27 cellular contexts compared by ENCODE assay signal in the genomic region with DNA sequence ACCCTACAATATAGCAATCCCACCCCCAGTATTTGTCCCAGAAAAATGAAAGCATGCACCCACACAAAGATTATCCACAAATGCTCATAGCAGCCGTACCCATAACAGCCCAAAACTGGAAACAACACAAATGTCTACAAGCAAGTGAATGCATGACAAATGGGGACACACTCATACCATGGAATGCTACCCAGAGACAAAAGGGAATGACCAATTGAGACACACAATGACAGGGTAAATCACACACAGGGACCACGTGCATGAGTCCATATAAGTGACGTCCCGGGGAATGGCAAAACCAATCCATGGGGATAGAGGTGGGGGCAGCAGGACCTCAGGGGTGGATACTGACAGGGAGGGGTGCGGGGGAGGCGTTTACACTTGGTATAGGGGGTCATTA. TPM values are rescaled to one million over a fixed set of nuclear protein-coding genes. Genes with fewer than 3 reads are reported as not detected.
DNase-seq lines count a peak whose midpoint lies in the region; ATAC-seq, FAIRE-seq and TF ChIP-seq lines count a peak whose summit lies in the region.
"Had no signal": no experiment of that assay in that cellular context is flagged by ENCODE, and none has a peak within 500 bp of the region (broad histone marks: within the 10 kb centered on the region; RNA-seq: fewer than 3 reads in every experiment).

No MANE protein-coding gene starts in this region.

- TF ChIP-seq CTCF in A549 (IDR thresholded peaks at IDR 0.05) (no peak), RWPE1 (conservative IDR thresholded peaks at IDR 0.05; ENCODE audit: low read depth) (no peak), HepG2 (CRISPR knock-in tag; IDR thresholded peaks at IDR 0.05) (no peak)

- H3K79me2 ChIP-seq in HepG2 (ENCODE audit: insufficient read depth, low read length) = peaks cover 81% of the 10 kb centered on the region
- no peaks in the 10 kb centered on the region for H3K79me2 ChIP-seq in trophoblast cell (ENCODE audit: control insufficient read depth, insufficient read depth, low read length, poor library complexity)

- H3K4me2 ChIP-seq in A549 = no peak overlapping the region
- H3K4me2 ChIP-seq in HepG2 (ENCODE audit: low read depth, low read length) = no peak overlapping the region
- H3K4me2 ChIP-seq in trophoblast cell (ENCODE audit: low read length) = no peak overlapping the region

- TF ChIP-seq EP300 in A549 (IDR thresholded peaks at IDR 0.05) (no peak), HepG2 (IDR thresholded peaks at IDR 0.05; ENCODE audit: low read depth in 2 of 2, low read length in 2 of 2) (no peak), HepG2 (CRISPR knock-in tag; IDR thresholded peaks at IDR 0.05; ENCODE audit: borderline replicate concordance) (no peak)

- POLR2A ChIA-PET in A549 (lab: Yijun Ruan, JAX) (no interaction called here), RWPE1 (lab: Yijun Ruan, JAX; ENCODE audit: low non-redundant PET) (no interaction called here), HepG2 (lab: Yijun Ruan, JAX) (interaction anchor here (3.4 to 3.6 kb wide), 2 partner anchors 8 to 85 kb away, joined by 16 to 49 read pairs; a partner anchor contains a TSS)

- H3K27ac ChIP-seq in A549 = peak overlapping the region; percentile 96
- peak overlapping the region; percentile 98 for H3K27ac ChIP-seq in RWPE1
- peak overlapping the region; percentile 95 for H3K27ac ChIP-seq in HepG2 (ENCODE audit: extremely low read length, insufficient read depth, low read length)
- no peak overlapping the region for H3K27ac ChIP-seq in trophoblast cell (ENCODE audit: low read depth, low read length)
- H3K27ac ChIP-seq: BLaER1 treated with 17β-estradiol and CSF1 and Interleukin-3, amounts not matched to agents 10 nM and 100 nM had no signal

- H2BK12ac ChIP-seq in trophoblast cell (ENCODE audit: low read length) = no peak overlapping the region

- intact Hi-C loops in HepG2 (cut with micrococcal nuclease; ENCODE audit: unreplicated experiment) (no loop called here), sciatic nerve (cut with DNase I) (no loop called here)

- H3K14ac ChIP-seq in trophoblast cell (ENCODE audit: low read length) = no peak overlapping the region

- no peak for DNase-seq in A549 (ENCODE audit: low read depth in 1 of 2, low spot score in 1 of 2)
- DNase-seq in RWPE1 (ENCODE audit: low spot score) = no peak
- no peak for DNase-seq in HepG2 (ENCODE audit: low spot score)
- DNase-seq in trophoblast cell = peak; percentile 79 to 90
- DNase-seq in sciatic nerve (ENCODE audit: low spot score) = no peak
- DNase-seq in COLO829 (ENCODE audit: low spot score) = no peak
- no peak for DNase-seq in activated CD4-positive, CD25-positive, alpha-beta regulatory T cell treated with anti-CD3 and anti-CD28 coated beads, Interleukin-2, amount 50 U/mL, for 72 hours
- DNase-seq: CD4-positive, alpha-beta T cell; COR-L47; DMS 273 treated with DMSO at 0.1 percent for 48 hours; DMS79; GDM1; H9; KG1; MG63; NCI-H1105 treated with DMSO at 0.1 percent for 48 hours; NCI-H146; NCI-H1930; NCI-H446; NCI-H524 treated with DMSO at 0.1 percent for 48 hours; NCI-H774; NK-92 treated with Interleukin-12 subunit alpha and Interleukin-12 subunit beta, amount 100 ng/mL, for 24 hours; SHP77 had no signal

- H3K36me3 ChIP-seq in HepG2 (replicated peaks in 1 of 2; ENCODE audit: control insufficient read depth in 1 of 2, insufficient read depth in 2 of 2, low read length in 2 of 2) (peaks cover 10 to 18% of the 10 kb centered on the region in 2 experiments; a peak in 4 of 5 replicates), trophoblast cell (ENCODE audit: control insufficient read depth in 1 of 2, insufficient read depth in 2 of 2, low read length in 2 of 2) (no peaks in the 10 kb centered on the region)
- H3K36me3 ChIP-seq: MG63 had no signal

- no peak for TF ChIP-seq POLR2A in A549 (IDR thresholded peaks at IDR 0.05; ENCODE audit: low read length)
- TF ChIP-seq POLR2A in HepG2 (IDR thresholded peaks at IDR 0.05; ENCODE audit: insufficient read depth in 1 of 2, low read depth in 2 of 2, low read length in 2 of 2) = no peak

- TF ChIP-seq RAD21 in A549 (conservative IDR thresholded peaks at IDR 0.05 in 1 of 2, IDR thresholded peaks at IDR 0.05 in 1 of 2) (no peak), HepG2 (CRISPR knock-in tag; IDR thresholded peaks at IDR 0.05) (no peak)

- no TSS peak for BruUV-seq in HepG2 (replicated peaks; lab: Mats Ljungman, UMichigan)

- H3K4me1 ChIP-seq in A549 = peaks cover 64% of the 10 kb centered on the region
- peaks cover 92% of the 10 kb centered on the region for H3K4me1 ChIP-seq in HepG2 (ENCODE audit: insufficient read depth, low read length)
- H3K4me1 ChIP-seq in trophoblast cell (ENCODE audit: control insufficient read depth in 1 of 2, insufficient read depth in 2 of 2, low read length in 2 of 2) = peaks cover 16 to 23% of the 10 kb centered on the region in 2 experiments

- ATAC-seq in A549 (no peak), HepG2 (no peak), sciatic nerve (no peak)
- ATAC-seq: GM12878 had no signal

- H3K9me3 ChIP-seq in A549 = peaks cover 7% of the 10 kb centered on the region; the same call in 1 of the 3 replicates
- no peaks in the 10 kb centered on the region for H3K9me3 ChIP-seq in HepG2 (ENCODE audit: low read length)
- peaks cover 4% of the 10 kb centered on the region for H3K9me3 ChIP-seq in trophoblast cell (ENCODE audit: insufficient read depth, low read depth, low read length)

- no peak overlapping the region for H3K23ac ChIP-seq in trophoblast cell (ENCODE audit: low read length)

- H2BK120ac ChIP-seq in trophoblast cell (ENCODE audit: insufficient read depth, low read length, poor library complexity) = no peak overlapping the region

- peaks cover 26% of the 10 kb centered on the region for H3K79me1 ChIP-seq in trophoblast cell (ENCODE audit: low read length)

- H3K4ac ChIP-seq in trophoblast cell (ENCODE audit: low read depth, low read length) = no peak overlapping the region

- CTCF ChIA-PET in A549 (lab: Yijun Ruan, JAX) = interaction anchor here (1.3 kb wide), 1 partner anchor 77 kb away, joined by 3 read pairs; no protein-coding TSS in a partner anchor
- CTCF ChIA-PET in RWPE1 (lab: Yijun Ruan, JAX) = no interaction called here
- CTCF ChIA-PET in HepG2 (lab: Yijun Ruan, JAX; ENCODE audit: low intra/inter-chr PET ratio, low total read pairs) = no interaction called here

- H3K27me3 ChIP-seq in HepG2 (ENCODE audit: control insufficient read depth in 1 of 2, insufficient read depth in 2 of 2, low read length in 2 of 2) (no peaks in the 10 kb centered on the region), trophoblast cell (ENCODE audit: insufficient read depth, low read length) (no peaks in the 10 kb centered on the region)
- H3K27me3 ChIP-seq: BLaER1 treated with 17β-estradiol and CSF1 and Interleukin-3, amounts not matched to agents 10 nM and 100 nM; MG63 had no signal

- no peak overlapping the region for H4K12ac ChIP-seq in trophoblast cell (ENCODE audit: low read depth, low read length)

- peak overlapping the region; percentile 7 for H3K18ac ChIP-seq in trophoblast cell (ENCODE audit: low read length)

- H3K4me3 ChIP-seq in A549 = no peak overlapping the region
- H3K4me3 ChIP-seq in HepG2 (replicated peaks in 1 of 3; ENCODE audit: insufficient read depth in 1 of 3, low read depth in 2 of 3, low read length in 3 of 3) = no peak overlapping the region
- no peak overlapping the region for H3K4me3 ChIP-seq in trophoblast cell (ENCODE audit: low read depth, low read length)
- H3K4me3 ChIP-seq: BLaER1 treated with 17β-estradiol and CSF1 and Interleukin-3, amounts not matched to agents 10 nM and 100 nM; GM12878; GM23248; MG63 had no signal

- in situ Hi-C loops in HepG2 (cut with HindIII; ENCODE audit: extremely low pct_ligation_motif_present, low pct_unique_long_range_greater_than_20kb) = no loop called here

- H3K9ac ChIP-seq in HepG2 (ENCODE audit: insufficient read depth, low read depth, low read length) = no peak overlapping the region
- H3K9ac ChIP-seq in trophoblast cell (ENCODE audit: low read length) = no peak overlapping the region
- H3K9ac ChIP-seq: BLaER1 treated with 17β-estradiol and CSF1 and Interleukin-3, amounts not matched to agents 10 nM and 100 nM; GM23248 had no signal

- WGBS in A549 (ENCODE audit: missing lambda C conversion rate) = 96% methylated on average over 6 of the region's 6 CpGs
- 97% methylated on average over 6 of the region's 6 CpGs for WGBS in HepG2 (ENCODE audit: low lambda C conversion rate)
- no CpG with 5 or more reads among the region's 6 CpGs for WGBS in trophoblast cell (ENCODE audit: extremely low coverage, insufficient coverage, insufficient read length)

- H2AFZ ChIP-seq in HepG2 (ENCODE audit: low read length) = no peak overlapping the region
- H2AFZ ChIP-seq in trophoblast cell (ENCODE audit: insufficient read depth, low read length, poor library complexity) = no peak overlapping the region
- H2AFZ ChIP-seq: GM23248 had no signal

- peak overlapping the region; percentile 2 for H2AK5ac ChIP-seq in trophoblast cell (ENCODE audit: low read length)

- no peak overlapping the region for H2BK5ac ChIP-seq in trophoblast cell (ENCODE audit: low read depth, low read length, poor library complexity)

- H4K91ac ChIP-seq in trophoblast cell (ENCODE audit: low read depth, low read length) = no peak overlapping the region

- no peaks in the 10 kb centered on the region for H4K20me1 ChIP-seq in HepG2 (ENCODE audit: insufficient read depth, low read length)

- FAIRE-seq in A549 (lab: Jason Lieb, UNC) (no peak), HepG2 (lab: Jason Lieb, UNC) (no peak)
- FAIRE-seq: GM12878, HTR-8/SVneo had no signal

- no peak overlapping the region for H4K8ac ChIP-seq in trophoblast cell (ENCODE audit: low read depth, low read length)

RNA-seq across cellular contexts. Expression of a gene that starts 33.4 kb away (rescaled TPM):
- polyA plus RNA-seq in A549 (2011; rRNA removed) = 81.1 and 111 TPM in 2 replicates
- polyA plus RNA-seq in A549 (2012; cell fraction: cytosol; rRNA removed) = 281 and 385 TPM in 2 replicates
- 568 and 899 TPM in 2 replicates for polyA plus RNA-seq in A549 (2012; cell fraction: nucleus; rRNA removed)
- 151 to 160 TPM (median 154 TPM) in 3 replicates for polyA plus RNA-seq in A549 (2017; fragmentation: RNase III; extraction: RNeasy Plus Mini Kit Qiagen cat#74134 plus additional on column Dnase treatment)
- polyA minus RNA-seq in A549 (2011; rRNA and poly(A)+ RNA removed) = 151 and 173 TPM in 2 replicates
- 33.2 and 63.4 TPM in 2 replicates for total RNA-seq in HepG2 (2016; rRNA removed; fragmentation: Illumina TruSeq; extraction: Trizol)
- 10.1 and 11.6 TPM in 2 replicates for total RNA-seq in HepG2 (2016; cell fraction: cytosol; rRNA removed; fragmentation: Illumina TruSeq; extraction: Trizol; ENCODE audit: low read depth)
- 24.7 and 65.3 TPM in 2 replicates for total RNA-seq in HepG2 (2016; cell fraction: insoluble cytoplasmic fraction; rRNA removed; fragmentation: Illumina TruSeq; extraction: Trizol)
- 32.7 and 33.2 TPM in 2 replicates for total RNA-seq in HepG2 (2016; cell fraction: membrane; rRNA removed; fragmentation: Illumina TruSeq; extraction: Trizol)
- 82.8 and 99.0 TPM in 2 replicates for total RNA-seq in HepG2 (2016; cell fraction: nucleus; rRNA removed; fragmentation: Illumina TruSeq; extraction: Trizol)
- polyA plus RNA-seq in HepG2 (2011; rRNA removed) = 160 and 189 TPM in 2 replicates
- 208 and 213 TPM in 2 replicates for polyA plus RNA-seq in HepG2 (2011; cell fraction: cytosol; rRNA removed)
- 869 and 1,053 TPM in 2 replicates for polyA plus RNA-seq in HepG2 (2011; cell fraction: nucleus; rRNA removed)
- polyA plus RNA-seq in HepG2 (2012) = 214 and 253 TPM in 2 replicates
- 18.1 and 20.1 TPM in 2 replicates for polyA plus RNA-seq in HepG2 (2016; cell fraction: cytosol; fragmentation: Illumina TruSeq; extraction: Trizol; ENCODE audit: low read depth)
- polyA plus RNA-seq in HepG2 (2016; cell fraction: insoluble cytoplasmic fraction; fragmentation: Illumina TruSeq; extraction: Trizol; ENCODE audit: low read depth) = 42.8 and 60.7 TPM in 2 replicates
- polyA plus RNA-seq in HepG2 (2016; cell fraction: membrane; fragmentation: Illumina TruSeq; extraction: Trizol; ENCODE audit: low read depth) = 42.2 and 44.0 TPM in 2 replicates
- 235 and 236 TPM in 2 replicates for polyA plus RNA-seq in HepG2 (2016; cell fraction: nucleus; fragmentation: Illumina TruSeq; extraction: Trizol; ENCODE audit: insufficient read depth, low read depth)
- polyA minus RNA-seq in HepG2 (2011; rRNA and poly(A)+ RNA removed; ENCODE audit: low replicate concordance) = 104 and 367 TPM in 2 replicates
- 143 and 183 TPM in 2 replicates for polyA minus RNA-seq in HepG2 (2011; cell fraction: cytosol; rRNA and poly(A)+ RNA removed)
- polyA minus RNA-seq in HepG2 (2011; cell fraction: nucleus; rRNA and poly(A)+ RNA removed) = 104 and 119 TPM in 2 replicates
- polyA plus RNA-seq in trophoblast cell (2013) = 102 and 105 TPM in 2 replicates
- total RNA-seq in sciatic nerve = 69.2 TPM

Comparison
In these comparisons a context has a peak if more than half of its experiments do, and no peak if none do; other contexts are left out.
1. DNase-seq: peak in trophoblast cell (2 of 2); none in A549 (0 of 2), RWPE1 (single experiment), HepG2 (single experiment), sciatic nerve (single experiment), COLO829 (single experiment) and activated CD4-positive, CD25-positive, alpha-beta regulatory T cell treated with anti-CD3 and anti-CD28 coated beads, Interleukin-2, amount 50 U/mL, for 72 hours (single experiment).